ENCODE assay signal across 8 cellular contexts in genomic region chr6:4135665-4136353, GRCh38. TPM values are rescaled to one million over a fixed set of nuclear protein-coding genes. Genes with fewer than 3 reads are reported as not detected.
DNase-seq lines count a peak whose midpoint lies in the region; ATAC-seq and TF ChIP-seq lines count a peak whose summit lies in the region.

No MANE protein-coding gene starts in this region.

- peak; percentile 72 for DNase-seq in NCI-H1694 treated with DMSO at 0.1 percent for 48 hours (lab: John Stamatoyannopoulos, UW)
- DNase-seq in T-helper 2 cell treated with Interferon-gamma antibody and Interleukin-4, amounts not matched to agents 5 μg/mL and 100 μg/mL, for 36 hours (ENCODE audit: low spot score): peak; percentile 90
- peak; percentile 92 to 98 for DNase-seq in ascending aorta (ENCODE audit: low spot score in 2 of 2)
- peak; percentile 99 to 100 (median 100) for DNase-seq in right cardiac atrium
- DNase-seq in pulmonary artery endothelial cell (ENCODE audit: low read depth, low spot score): peak; percentile 74

- H3K36me3 ChIP-seq in ascending aorta (peaks cover 4 to 7% of the 10 kb centered on the region in 2 donors), urinary bladder (ENCODE audit: insufficient read depth) (no peaks in the 10 kb centered on the region)

- H3K27me3 ChIP-seq in ascending aorta (no peaks in the 10 kb centered on the region), right cardiac atrium (ENCODE audit: control insufficient read depth, insufficient read depth) (no peaks in the 10 kb centered on the region)

- peaks cover 6% of the 10 kb centered on the region for H3K9me3 Mint-ChIP-seq in T-helper 2 cell treated with Interferon-gamma antibody and Interleukin-4, amounts not matched to agents 5 μg/mL and 100 μg/mL, for 36 hours

- WGBS in right cardiac atrium: 1% methylated on average over 64 of the region's 64 CpGs
- WGBS in urinary bladder: 1% methylated on average over 64 of the region's 64 CpGs

- H3K4me1 ChIP-seq in ascending aorta: peaks cover 0 to 9% of the 10 kb centered on the region in 2 donors
- peaks cover 3% of the 10 kb centered on the region for H3K4me1 ChIP-seq in right cardiac atrium (ENCODE audit: control insufficient read depth, insufficient read depth, low read length)
- H3K4me1 ChIP-seq in urinary bladder (ENCODE audit: insufficient read depth): no peaks in the 10 kb centered on the region

- no peaks in the 10 kb centered on the region for H3K9me3 ChIP-seq in ascending aorta
- no peaks in the 10 kb centered on the region for H3K9me3 ChIP-seq in right cardiac atrium (ENCODE audit: control insufficient read depth, low read length)

- H3K4me3 Mint-ChIP-seq in T-helper 2 cell treated with Interferon-gamma antibody and Interleukin-4, amounts not matched to agents 5 μg/mL and 100 μg/mL, for 36 hours: peak overlapping the region; percentile 89

- H3K27ac ChIP-seq in ascending aorta (peak overlapping the region; percentile 90 to 94), right cardiac atrium (ENCODE audit: low read length) (peak overlapping the region; percentile 97), urinary bladder (ENCODE audit: low read depth) (no peak overlapping the region)

- no peak for TF ChIP-seq CTCF in ascending aorta (IDR thresholded peaks at IDR 0.05)

- peak overlapping the region; percentile 89 for H3K27ac Mint-ChIP-seq in T-helper 2 cell treated with Interferon-gamma antibody and Interleukin-4, amounts not matched to agents 5 μg/mL and 100 μg/mL, for 36 hours

- H3K36me3 Mint-ChIP-seq in T-helper 2 cell treated with Interferon-gamma antibody and Interleukin-4, amounts not matched to agents 5 μg/mL and 100 μg/mL, for 36 hours (ENCODE audit: low read depth): peaks cover 24% of the 10 kb centered on the region

- ATAC-seq in GM18502 (IDR thresholded peaks at IDR 0.05; ENCODE audit: poor library complexity, unreplicated experiment) (peak; percentile 70), HG02885 (IDR thresholded peaks at IDR 0.05; ENCODE audit: poor library complexity, unreplicated experiment) (peak; percentile 76), right cardiac atrium (peak; percentile 98)

- no peaks in the 10 kb centered on the region for H3K27me3 Mint-ChIP-seq in T-helper 2 cell treated with Interferon-gamma antibody and Interleukin-4, amounts not matched to agents 5 μg/mL and 100 μg/mL, for 36 hours (ENCODE audit: low read depth)

- intact Hi-C loops in ascending aorta (cut with DNase I): loop anchor here (2.0 to 10.0 kb wide), 9 partner anchors 19 to 1626 kb away; partner anchors contain the start of genes NQO2, RIPK1 and RPP40
- intact Hi-C loops in right cardiac atrium (cut with DNase I): no loop called here

- H3K4me3 ChIP-seq in ascending aorta (peak overlapping the region; percentile 80 to 87), right cardiac atrium (ENCODE audit: low read length) (peak overlapping the region; percentile 95), urinary bladder (ENCODE audit: low read depth, low read length) (peak overlapping the region; percentile 66)

- peaks cover 28% of the 10 kb centered on the region for H3K4me1 Mint-ChIP-seq in T-helper 2 cell treated with Interferon-gamma antibody and Interleukin-4, amounts not matched to agents 5 μg/mL and 100 μg/mL, for 36 hours (ENCODE audit: low read depth)

RNA-seq across cellular contexts. Expression of gene ECI2, which starts 0.4 kb away (rescaled TPM):
- total RNA-seq in ascending aorta (84.7 TPM), right cardiac atrium (100 to 1,000 TPM in 2 of 4 donors, 10 to 100 TPM in 2; 70.1 to 124 (median 99.4) TPM), pulmonary artery endothelial cell (152 and 255 TPM in 2 replicates), urinary bladder (62.7 TPM)
- polyA plus RNA-seq in right cardiac atrium (115 TPM), urinary bladder (50.3 TPM)

RNA-seq across cellular contexts. Expression of gene FAM217A, which starts 56.9 kb away (rescaled TPM):
- total RNA-seq in ascending aorta: not detected
- total RNA-seq in right cardiac atrium: not detected
- polyA plus RNA-seq in right cardiac atrium: not detected
- not detected in 2 replicates for total RNA-seq in pulmonary artery endothelial cell
- not detected for total RNA-seq in urinary bladder
- polyA plus RNA-seq in urinary bladder: not detected
